Comparison of ENCODE assay signal across 8 cellular contexts in the genomic region with DNA sequence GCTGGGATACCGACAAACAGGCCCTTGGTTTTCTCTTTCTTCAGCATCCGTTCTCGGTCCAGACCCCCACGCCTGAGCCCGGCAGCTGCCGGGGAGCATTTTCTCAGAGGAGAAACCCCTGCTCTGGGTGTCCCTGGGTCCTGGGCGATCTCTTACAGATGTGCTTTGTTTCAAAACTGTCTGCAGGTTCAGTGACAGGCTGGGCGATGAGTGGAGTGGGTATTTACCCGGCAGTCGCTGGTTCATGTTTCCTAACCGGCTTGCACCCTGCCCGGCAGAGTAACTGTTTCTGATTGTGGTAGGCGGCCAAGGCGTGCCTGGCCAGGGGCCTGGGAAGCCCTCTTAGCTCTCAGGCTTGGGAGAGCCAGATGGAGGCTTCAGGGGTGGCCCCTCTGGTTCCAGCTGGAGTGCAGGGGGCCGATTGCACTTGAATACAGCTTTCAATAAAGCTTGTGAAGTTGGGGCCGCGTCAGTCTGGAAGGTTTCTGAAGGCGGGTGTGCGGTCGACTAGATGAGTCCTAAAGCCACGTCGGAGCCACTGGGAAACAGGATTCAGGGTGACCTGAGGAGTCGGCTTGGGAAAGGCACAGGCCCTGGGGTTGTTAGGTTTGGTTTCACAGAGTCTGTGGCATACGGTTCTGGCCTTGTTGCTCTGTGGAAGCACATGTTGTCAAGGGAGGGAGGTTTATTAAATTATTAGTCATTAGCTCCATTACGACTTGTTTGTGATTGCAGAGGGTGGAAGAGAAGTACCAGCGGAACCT. TPM values are rescaled to one million over a fixed set of nuclear protein-coding genes. Genes with fewer than 3 reads are reported as not detected.
A peak's percentile ranks its signal among the peaks of the same experiment; 100 is the strongest.
DNase-seq lines count a peak whose midpoint lies in the region; ATAC-seq and TF ChIP-seq lines count a peak whose summit lies in the region.

No MANE protein-coding gene starts in this region.

- peaks cover 0 to 12% of the 10 kb centered on the region in 2 donors for H3K27me3 Mint-ChIP-seq in effector memory CD8-positive, alpha-beta T cell
- H3K27me3 Mint-ChIP-seq in naive thymus-derived CD4-positive, alpha-beta T cell: peaks cover 0 to 44% (median 0%) of the 10 kb centered on the region in 5 donors

- H3K36me3 ChIP-seq in BE2C: peaks cover 9% of the 10 kb centered on the region; the same call in 1 of the 2 replicates
- H3K36me3 ChIP-seq in naive thymus-derived CD4-positive, alpha-beta T cell (ENCODE audit: control insufficient read depth in 2 of 3, insufficient read depth in 3 of 3, low read length in 3 of 3): no peaks in the 10 kb centered on the region

- intact Hi-C loops in naive thymus-derived CD4-positive, alpha-beta T cell (cut with micrococcal nuclease): loop anchor here in 1 of 2 donors (10.0 kb wide), 2 partner anchors 448 to 582 kb away; no protein-coding TSS in a partner anchor

- ATAC-seq in effector memory CD8-positive, alpha-beta T cell (replicated peaks): no peak
- ATAC-seq in naive thymus-derived CD4-positive, alpha-beta T cell: no peak
- ATAC-seq in HG03196 (IDR thresholded peaks at IDR 0.05; ENCODE audit: unreplicated experiment) (no peak), GM19328 (IDR thresholded peaks at IDR 0.05; ENCODE audit: unreplicated experiment) (no peak)

- peaks cover 0 to 14% of the 10 kb centered on the region in 2 donors for H3K4me1 Mint-ChIP-seq in effector memory CD8-positive, alpha-beta T cell (ENCODE audit: low read depth in 2 of 2)
- peaks cover 5 to 27% (median 19%) of the 10 kb centered on the region in 7 donors for H3K4me1 Mint-ChIP-seq in naive thymus-derived CD4-positive, alpha-beta T cell

- H3K4me1 ChIP-seq in BE2C: peaks cover 34% of the 10 kb centered on the region
- H3K4me1 ChIP-seq in naive thymus-derived CD4-positive, alpha-beta T cell (ENCODE audit: control insufficient read depth in 2 of 2, insufficient read depth in 2 of 2, low read length in 2 of 2): peaks cover 0 to 9% of the 10 kb centered on the region in 2 donors

- H3K27ac ChIP-seq in naive thymus-derived CD4-positive, alpha-beta T cell (ENCODE audit: low read depth, low read length): peak overlapping the region; percentile 14

- H3K36me3 Mint-ChIP-seq in effector memory CD8-positive, alpha-beta T cell (ENCODE audit: insufficient read depth): peaks cover 21% of the 10 kb centered on the region
- peaks cover 0 to under 1% (median 0%) of the 10 kb centered on the region in 5 donors for H3K36me3 Mint-ChIP-seq in naive thymus-derived CD4-positive, alpha-beta T cell

- peak overlapping the region; percentile 84 for H3K4me3 ChIP-seq in BE2C (ENCODE audit: low read depth, low read length)
- peak overlapping the region; percentile 9 for H3K4me3 ChIP-seq in naive thymus-derived CD4-positive, alpha-beta T cell (ENCODE audit: low read length)

- POLR2A ChIA-PET in naive thymus-derived CD4-positive, alpha-beta T cell (lab: Charles Lee): interaction anchor here (1.1 to 1.3 kb wide), 2 partner anchors 41 to 581 kb away, joined by 3 to 4 read pairs; no protein-coding TSS in a partner anchor

- CTCF ChIA-PET in naive thymus-derived CD4-positive, alpha-beta T cell (lab: Charles Lee): interaction anchor here (0.8 to 0.9 kb wide), 2 partner anchors 19 to 48 kb away, joined by 3 to 4 read pairs; no protein-coding TSS in a partner anchor

- TF ChIP-seq CTCF in BE2C (IDR thresholded peaks at IDR 0.05; ENCODE audit: low read depth, low read length): no peak

- peak; percentile 52 for DNase-seq in BE2C
- peak; percentile 64 to 91 for DNase-seq in NCI-H446 (lab: John Stamatoyannopoulos, UW)
- no peak for DNase-seq in effector memory CD8-positive, alpha-beta T cell
- peak in 1 of 9 donors; percentile 7 for DNase-seq in naive thymus-derived CD4-positive, alpha-beta T cell
- no peak for DNase-seq in NCI-H748 (lab: John Stamatoyannopoulos, UW; ENCODE audit: unreplicated experiment)
- no peak for DNase-seq in HUDEP-2 (lab: John Stamatoyannopoulos, UW; ENCODE audit: unreplicated experiment in 76 of 76)

- H3K9me3 ChIP-seq in BE2C: no peaks in the 10 kb centered on the region
- H3K9me3 ChIP-seq in naive thymus-derived CD4-positive, alpha-beta T cell (ENCODE audit: control insufficient read depth in 2 of 3, low read length in 3 of 3): no peaks in the 10 kb centered on the region

- H3K4me3 Mint-ChIP-seq in effector memory CD8-positive, alpha-beta T cell: peak overlapping the region; percentile 62 to 70
- H3K4me3 Mint-ChIP-seq in naive thymus-derived CD4-positive, alpha-beta T cell: peak overlapping the region; percentile 70 to 91 (median 82)

- no peaks in the 10 kb centered on the region for H3K9me3 Mint-ChIP-seq in effector memory CD8-positive, alpha-beta T cell
- no peaks in the 10 kb centered on the region for H3K9me3 Mint-ChIP-seq in naive thymus-derived CD4-positive, alpha-beta T cell

- H3K27ac Mint-ChIP-seq in effector memory CD8-positive, alpha-beta T cell: no peak overlapping the region
- H3K27ac Mint-ChIP-seq in naive thymus-derived CD4-positive, alpha-beta T cell: peak overlapping the region in 2 of 9 donors; percentile 34 to 53

- no peaks in the 10 kb centered on the region for H3K27me3 ChIP-seq in BE2C
- no peaks in the 10 kb centered on the region for H3K27me3 ChIP-seq in naive thymus-derived CD4-positive, alpha-beta T cell (ENCODE audit: control insufficient read depth in 2 of 2, insufficient read depth in 2 of 2, low read length in 2 of 2)

RNA-seq across cellular contexts. Expression of a gene that starts 1.4 kb away (rescaled TPM):
- polyA plus RNA-seq in BE2C (2012; ENCODE audit: insufficient read depth, insufficient read length, low read depth): 54.3 TPM
- total RNA-seq in naive thymus-derived CD4-positive, alpha-beta T cell: 10 to 100 TPM in 3 of 5 experiments, 1 to 10 TPM in 2; 7.3 to 13.7 (median 12.3) TPM
- polyA plus RNA-seq in naive thymus-derived CD4-positive, alpha-beta T cell: 1 to 10 TPM; 3.2 to 4.9 TPM

RNA-seq across cellular contexts. Expression of a gene that starts 44.7 kb away (rescaled TPM):
- 21.2 TPM for polyA plus RNA-seq in BE2C (2012; ENCODE audit: insufficient read depth, insufficient read length, low read depth)
- total RNA-seq in naive thymus-derived CD4-positive, alpha-beta T cell: 10 to 100 TPM; 26.4 to 49.9 (median 41.7) TPM
- 10 to 100 TPM; 49.8 to 55.4 TPM for polyA plus RNA-seq in naive thymus-derived CD4-positive, alpha-beta T cell

Comparison
In these comparisons a context has a peak if more than half of its experiments do, and no peak if none do; other contexts are left out.
1. DNase-seq: peak in BE2C (single experiment) and NCI-H446 (2 of 2); none in effector memory CD8-positive, alpha-beta T cell (0 of 3), NCI-H748 (single experiment) and HUDEP-2 (0 of 76).